18 cellular contexts compared by ENCODE assay signal in genomic region chr1:6734579-6735397, GRCh38. TPM values are rescaled to one million over a fixed set of nuclear protein-coding genes. Genes with fewer than 3 reads are reported as not detected.
DNase-seq lines count a peak whose midpoint lies in the region; ATAC-seq, FAIRE-seq and TF ChIP-seq lines count a peak whose summit lies in the region.
"Had no signal": no experiment of that assay in that cellular context is flagged by ENCODE, and none has a peak within 500 bp of the region (broad histone marks: within the 10 kb centered on the region; RNA-seq: fewer than 3 reads in every experiment).

No MANE protein-coding gene starts in this region.

- intact Hi-C loops in activated CD4-positive, alpha-beta T cell treated with anti-CD3 and anti-CD28 coated beads for 36 hours (cut with DNase I, micrococcal nuclease) = no loop called here
- intact Hi-C loops in psoas muscle (cut with DNase I) (loop anchor here in 1 of 2 donors (10.0 kb wide), 1 partner anchor 910 kb away; no protein-coding TSS in a partner anchor), left colon (cut with DNase I, micrococcal nuclease) (no loop called here)

- no peak overlapping the region for H3K27ac Mint-ChIP-seq in activated CD4-positive, alpha-beta T cell treated with anti-CD3 and anti-CD28 coated beads for 36 hours
- peak overlapping the region; percentile 43 for H3K27ac Mint-ChIP-seq in T-helper 17 cell
- H3K27ac Mint-ChIP-seq: activated CD4-positive, alpha-beta memory T cell treated with anti-CD3 and anti-CD28 coated beads, Interleukin-2, amount 10 ng/mL, durations not matched to agents 7 days and 5 days; activated T-helper 1 cell treated with anti-CD3 and anti-CD28 coated beads, Interleukin-12 subunit alpha, Interleukin-12 subunit beta, Interleukin-2, Interleukin-4 antibody, amounts not matched to agents 30 ng/mL and 10 ng/mL and 1 ng/mL, durations not matched to agents 14 hours and 24 hours and 36 hours had no signal

- no peak overlapping the region for H3K4me3 Mint-ChIP-seq in activated CD4-positive, alpha-beta T cell treated with anti-CD3 and anti-CD28 coated beads for 36 hours
- peak overlapping the region; percentile 39 for H3K4me3 Mint-ChIP-seq in T-helper 17 cell
- H3K4me3 Mint-ChIP-seq: activated CD4-positive, alpha-beta memory T cell treated with anti-CD3 and anti-CD28 coated beads, Interleukin-2, amount 10 ng/mL, durations not matched to agents 7 days and 5 days; activated T-helper 1 cell treated with anti-CD3 and anti-CD28 coated beads, Interleukin-12 subunit alpha, Interleukin-12 subunit beta, Interleukin-2, Interleukin-4 antibody, amounts not matched to agents 30 ng/mL and 10 ng/mL and 1 ng/mL, durations not matched to agents 14 hours and 24 hours and 36 hours had no signal

- POLR2A ChIA-PET in activated CD4-positive, alpha-beta T cell treated with anti-CD3 and anti-CD28 coated beads for 36 hours (lab: Charles Lee) = no interaction called here

- CTCF ChIA-PET in activated CD4-positive, alpha-beta T cell treated with anti-CD3 and anti-CD28 coated beads for 36 hours (lab: Charles Lee) = interaction anchor here (1.0 to 1.4 kb wide), 3 partner anchors 15 to 156 kb away, joined by 3 read pairs; no protein-coding TSS in a partner anchor

- H3K36me3 Mint-ChIP-seq in activated CD4-positive, alpha-beta T cell treated with anti-CD3 and anti-CD28 coated beads for 36 hours (ENCODE audit: low read depth) = no peaks in the 10 kb centered on the region
- no peaks in the 10 kb centered on the region for H3K36me3 Mint-ChIP-seq in T-helper 17 cell (ENCODE audit: low read depth)

- H3K27ac ChIP-seq in psoas muscle = no peak overlapping the region
- H3K27ac ChIP-seq in small intestine (ENCODE audit: low read depth in 1 of 2, low read length in 1 of 2) = no peak overlapping the region
- H3K27ac ChIP-seq: A549, esophagus squamous epithelium, SJCRH30, thyroid gland had no signal

- H3K9me3 Mint-ChIP-seq in activated CD4-positive, alpha-beta T cell treated with anti-CD3 and anti-CD28 coated beads for 36 hours (ENCODE audit: low read depth) = no peaks in the 10 kb centered on the region
- H3K9me3 Mint-ChIP-seq: activated CD4-positive, alpha-beta memory T cell treated with anti-CD3 and anti-CD28 coated beads, Interleukin-2, amount 10 ng/mL, durations not matched to agents 7 days and 5 days; activated T-helper 1 cell treated with anti-CD3 and anti-CD28 coated beads, Interleukin-12 subunit alpha, Interleukin-12 subunit beta, Interleukin-2, Interleukin-4 antibody, amounts not matched to agents 30 ng/mL and 10 ng/mL and 1 ng/mL, durations not matched to agents 14 hours and 24 hours and 36 hours had no signal

- peaks cover 8% of the 10 kb centered on the region for H3K27me3 Mint-ChIP-seq in activated CD4-positive, alpha-beta T cell treated with anti-CD3 and anti-CD28 coated beads for 36 hours
- H3K27me3 Mint-ChIP-seq in T-helper 17 cell = peaks cover 14% of the 10 kb centered on the region

- no peak for FAIRE-seq in small intestine (lab: Jason Lieb, UNC)
- FAIRE-seq: A549 had no signal

- H3K36me3 ChIP-seq in psoas muscle (ENCODE audit: insufficient read depth in 1 of 2, low read depth in 1 of 2) = no peaks in the 10 kb centered on the region
- H3K36me3 ChIP-seq in small intestine (ENCODE audit: control insufficient read depth in 2 of 2, insufficient read depth in 2 of 2, low read length in 2 of 2) = no peaks in the 10 kb centered on the region
- H3K36me3 ChIP-seq: esophagus squamous epithelium, SJCRH30, thyroid gland had no signal

- TF ChIP-seq CTCF in fibroblast of mammary gland (conservative IDR thresholded peaks at IDR 0.05; ENCODE audit: control insufficient read depth, insufficient read depth, low read depth, low read length) = no peak
- TF ChIP-seq CTCF in psoas muscle (IDR thresholded peaks at IDR 0.05) = no peak

- ATAC-seq in activated CD4-positive, alpha-beta T cell treated with anti-CD3 and anti-CD28 coated beads for 36 hours = peak; percentile 33
- ATAC-seq in T-helper 17 cell = peak; percentile 58
- ATAC-seq in psoas muscle = no peak
- ATAC-seq in left colon = no peak
- ATAC-seq: A549 had no signal

- no peaks in the 10 kb centered on the region for H3K9me3 ChIP-seq in T-helper 17 cell (ENCODE audit: control insufficient read depth, low read length, poor library complexity, severe bottlenecking)
- H3K9me3 ChIP-seq in psoas muscle = no peaks in the 10 kb centered on the region
- H3K9me3 ChIP-seq in small intestine (ENCODE audit: control insufficient read depth, low read depth) = no peaks in the 10 kb centered on the region
- H3K9me3 ChIP-seq: A549, esophagus squamous epithelium, SJCRH30, thyroid gland had no signal

- DNase-seq in activated CD4-positive, alpha-beta T cell treated with anti-CD3 and anti-CD28 coated beads for 36 hours = no peak
- DNase-seq in activated CD4-positive, alpha-beta T cell treated with anti-CD3 and anti-CD28 coated beads for 48 hours = no peak
- DNase-seq in T-helper 17 cell (no peak), fibroblast of mammary gland (ENCODE audit: low read depth) (peak; percentile 44), psoas muscle (no peak), NOMO-1 treated with dmso at 0.1 percent for 144 hours (lab: John Stamatoyannopoulos, UW; ENCODE audit: unreplicated experiment) (no peak), small intestine (no peak), left colon (no peak)
- DNase-seq: activated CD4-positive, alpha-beta memory T cell treated with anti-CD3 and anti-CD28 coated beads, Interleukin-2, amount 10 ng/mL, durations not matched to agents 7 days and 5 days; cortex of kidney; esophagus squamous epithelium; NCI-H1105; NCI-H2171; NK-92 treated with Interleukin-12 subunit alpha and Interleukin-12 subunit beta, amount 100 ng/mL, for 24 hours; SJCRH30 had no signal

- H3K4me1 Mint-ChIP-seq in activated CD4-positive, alpha-beta T cell treated with anti-CD3 and anti-CD28 coated beads for 36 hours = peaks cover 5% of the 10 kb centered on the region
- H3K4me1 Mint-ChIP-seq in T-helper 17 cell = peaks cover 11% of the 10 kb centered on the region

- H3K4me3 ChIP-seq in fibroblast of mammary gland (ENCODE audit: control insufficient read depth, low read depth, low read length) (no peak overlapping the region), psoas muscle (peak overlapping the region; percentile 28), small intestine (ENCODE audit: low read depth in 1 of 2, low read length in 2 of 2) (no peak overlapping the region)
- H3K4me3 ChIP-seq: A549, esophagus squamous epithelium, SJCRH30, thyroid gland had no signal

- H3K4me1 ChIP-seq in psoas muscle (no peaks in the 10 kb centered on the region), small intestine (ENCODE audit: control insufficient read depth in 2 of 2, insufficient read depth in 1 of 2, low read depth in 1 of 2, low read length in 1 of 2) (no peaks in the 10 kb centered on the region)
- H3K4me1 ChIP-seq: A549, esophagus squamous epithelium, SJCRH30, thyroid gland had no signal

- 51 to 63% (median 55%) methylated on average over 10 of the region's 10 CpGs for WGBS in psoas muscle, 3 donors
- WGBS in small intestine, 3 donors = 59% methylated on average over 10 of the region's 10 CpGs

- H3K27me3 ChIP-seq in psoas muscle (ENCODE audit: insufficient read depth in 3 of 3, low read length in 2 of 3) = peaks cover 0 to 6% (median 3%) of the 10 kb centered on the region in 3 donors
- no peaks in the 10 kb centered on the region for H3K27me3 ChIP-seq in small intestine (ENCODE audit: control insufficient read depth in 2 of 2, insufficient read depth in 2 of 2, low read length in 2 of 2)
- H3K27me3 ChIP-seq: esophagus squamous epithelium, thyroid gland had no signal

RNA-seq across cellular contexts. Expression of gene DNAJC11, which starts 33.2 kb away (rescaled TPM):
- 10 to 100 TPM; 53.2 to 62.0 TPM for total RNA-seq in activated CD4-positive, alpha-beta T cell treated with anti-CD3 and anti-CD28 coated beads for 36 hours
- total RNA-seq in T-helper 17 cell = 10 to 100 TPM; 38.2 to 39.3 TPM
- 10 to 100 TPM; 40.4 to 58.8 (median 51.1) TPM for total RNA-seq in psoas muscle
- 10 to 100 TPM; 28.2 to 65.4 (median 63.9) TPM for polyA plus RNA-seq in psoas muscle
- polyA plus RNA-seq in small intestine = 10 to 100 TPM; 37.8 to 52.6 (median 42.7) TPM
- 100 to 1,000 TPM in 1 of 2 donors, 10 to 100 TPM in 1; 78.0 to 101 TPM for total RNA-seq in left colon

RNA-seq across cellular contexts. Expression of gene CAMTA1, which starts 50.5 kb away (rescaled TPM):
- total RNA-seq in activated CD4-positive, alpha-beta T cell treated with anti-CD3 and anti-CD28 coated beads for 36 hours = 10 to 100 TPM; 62.3 to 76.7 TPM
- total RNA-seq in T-helper 17 cell (10 to 100 TPM; 55.3 to 69.5 TPM), psoas muscle (10 to 100 TPM; 64.6 to 76.5 (median 66.9) TPM), left colon (10 to 100 TPM; 76.6 to 85.8 TPM)
- polyA plus RNA-seq in psoas muscle (100 to 1,000 TPM in 2 of 3 donors, 10 to 100 TPM in 1; 88.3 to 206 (median 130) TPM), small intestine (100 to 1,000 TPM; 122 to 177 (median 172) TPM)

Comparison
In these comparisons a context has a peak if more than half of its experiments do, and no peak if none do; other contexts are left out.
1. ATAC-seq: peak in activated CD4-positive, alpha-beta T cell treated with anti-CD3 and anti-CD28 coated beads for 36 hours (single experiment) and T-helper 17 cell (single experiment); none in psoas muscle (0 of 4) and left colon (single experiment).